Comparison of ENCODE assay signal across 24 cellular contexts in genomic region chr11:103544874-103545273, GRCh38.
"Had no signal": no experiment of that assay in that cellular context is flagged by ENCODE, and none has a peak within 500 bp of the region (broad histone marks: within the 10 kb centered on the region; RNA-seq: fewer than 3 reads in every experiment).

No MANE protein-coding gene starts in this region.

- H3K27ac ChIP-seq: left lung, lower lobe of right lung, ovary, sigmoid colon, upper lobe of right lung had no signal

- H3K27me3 ChIP-seq: left lung, ovary, sigmoid colon, upper lobe of right lung had no signal

- H3K4me1 ChIP-seq: left lung, lower lobe of right lung, sigmoid colon, upper lobe of right lung had no signal

- DNase-seq: activated CD4-positive, alpha-beta memory T cell treated with anti-CD3 and anti-CD28 coated beads, Interleukin-2, amount 10 ng/mL, durations not matched to agents 7 days and 5 days; activated CD4-positive, alpha-beta T cell treated with anti-CD3 and anti-CD28 coated beads, Interleukin-2, amount 10 ng/mL, durations not matched to agents 24 days and 14 days; activated CD4-positive, CD25-positive, alpha-beta regulatory T cell treated with anti-CD3 and anti-CD28 coated beads, Interleukin-2, amount 50 U/mL, for 72 hours; activated CD8-positive, alpha-beta memory T cell treated with anti-CD3 and anti-CD28 coated beads, Interleukin-2, amount 50 U/mL, for 48 hours; activated gamma-delta T cell; activated naive CD4-positive, alpha-beta T cell treated with anti-CD3 and anti-CD28 coated beads, Interleukin-2, amount 10 ng/mL, durations not matched to agents 7 days and 5 days; activated naive CD8-positive, alpha-beta T cell treated with anti-CD3 and anti-CD28 coated beads, Interleukin-2, amount 50 U/mL, for 24 hours; activated T-cell treated with anti-CD3 and anti-CD28 coated beads, Interleukin-2, amount 50 U/mL, for 24 hours; dermis blood vessel endothelial cell; effector CD4-positive, alpha-beta T cell; glutamatergic neuron; left lung; lower lobe of right lung; mesenchymal stem cell; ovary; sigmoid colon; stimulated activated CD4-positive, alpha-beta T cell treated with anti-CD3 and anti-CD28 coated beads, Interleukin-1b, Interleukin-23, amount 100 ng/mL, for 48 hours; stimulated activated CD4-positive, alpha-beta T cell treated with anti-CD3 and anti-CD28 coated beads, Interleukin-4, amount 100 ng/mL, for 4 hours; stimulated activated CD8-positive, alpha-beta memory T cell treated with anti-CD3 and anti-CD28 coated beads, Interleukin-4, amount 100 ng/mL, for 48 hours; stimulated activated naive CD8-positive, alpha-beta T cell treated with anti-CD3 and anti-CD28 coated beads, Interleukin-15, amount 100 ng/mL, for 72 hours; substantia nigra; upper lobe of right lung had no signal

- H3K36me3 ChIP-seq: left lung, lower lobe of right lung, ovary, sigmoid colon, upper lobe of right lung had no signal

- ATAC-seq: activated naive CD8-positive, alpha-beta T cell treated with anti-CD3 and anti-CD28 coated beads, Interleukin-2, amount 50 U/mL, for 24 hours; left lung; lower lobe of right lung; stimulated activated memory B cell treated with anti-CD40 and anti-IgM and Interleukin-4, amounts not matched to agents 10 μg/mL and 1 μg/mL and 100 μg/mL, for 72 hours; stimulated activated naive CD8-positive, alpha-beta T cell treated with anti-CD3 and anti-CD28 coated beads, Interleukin-15, amount 100 ng/mL, for 72 hours; upper lobe of right lung had no signal

- H3K4me3 ChIP-seq: left lung, lower lobe of right lung, ovary, sigmoid colon, smooth muscle cell, upper lobe of right lung had no signal

- H3K9me3 ChIP-seq: left lung, lower lobe of right lung, ovary, upper lobe of right lung had no signal

- H3K4me2 ChIP-seq: smooth muscle cell had no signal
